1 cellular context compared by ENCODE assay signal in genomic region chr19:55272142-55272541, GRCh38.
TF ChIP-seq lines count a peak whose summit lies in the region.

No MANE protein-coding gene starts in this region.

TF ChIP-seq in HepG2, 621 proteins besides CTCF, POLR2A, EP300 and RAD21:
- TF ChIP-seq, protein P1, sequence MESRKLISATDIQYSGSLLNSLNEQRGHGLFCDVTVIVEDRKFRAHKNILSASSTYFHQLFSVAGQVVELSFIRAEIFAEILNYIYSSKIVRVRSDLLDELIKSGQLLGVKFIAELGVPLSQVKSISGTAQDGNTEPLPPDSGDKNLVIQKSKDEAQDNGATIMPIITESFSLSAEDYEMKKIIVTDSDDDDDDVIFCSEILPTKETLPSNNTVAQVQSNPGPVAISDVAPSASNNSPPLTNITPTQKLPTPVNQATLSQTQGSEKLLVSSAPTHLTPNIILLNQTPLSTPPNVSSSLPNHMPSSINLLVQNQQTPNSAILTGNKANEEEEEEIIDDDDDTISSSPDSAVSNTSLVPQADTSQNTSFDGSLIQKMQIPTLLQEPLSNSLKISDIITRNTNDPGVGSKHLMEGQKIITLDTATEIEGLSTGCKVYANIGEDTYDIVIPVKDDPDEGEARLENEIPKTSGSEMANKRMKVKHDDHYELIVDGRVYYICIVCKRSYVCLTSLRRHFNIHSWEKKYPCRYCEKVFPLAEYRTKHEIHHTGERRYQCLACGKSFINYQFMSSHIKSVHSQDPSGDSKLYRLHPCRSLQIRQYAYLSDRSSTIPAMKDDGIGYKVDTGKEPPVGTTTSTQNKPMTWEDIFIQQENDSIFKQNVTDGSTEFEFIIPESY (CRISPR knock-in tag; IDR thresholded peaks at IDR 0.05), result peak; percentile 99
- no peak for TF ChIP-seq BORCS8-MEF2B (CRISPR knock-in tag; IDR thresholded peaks at IDR 0.05)
TF ChIP-seq in HepG2: peak in this region for 1.
